22 cellular contexts compared by ENCODE assay signal in the genomic region with DNA sequence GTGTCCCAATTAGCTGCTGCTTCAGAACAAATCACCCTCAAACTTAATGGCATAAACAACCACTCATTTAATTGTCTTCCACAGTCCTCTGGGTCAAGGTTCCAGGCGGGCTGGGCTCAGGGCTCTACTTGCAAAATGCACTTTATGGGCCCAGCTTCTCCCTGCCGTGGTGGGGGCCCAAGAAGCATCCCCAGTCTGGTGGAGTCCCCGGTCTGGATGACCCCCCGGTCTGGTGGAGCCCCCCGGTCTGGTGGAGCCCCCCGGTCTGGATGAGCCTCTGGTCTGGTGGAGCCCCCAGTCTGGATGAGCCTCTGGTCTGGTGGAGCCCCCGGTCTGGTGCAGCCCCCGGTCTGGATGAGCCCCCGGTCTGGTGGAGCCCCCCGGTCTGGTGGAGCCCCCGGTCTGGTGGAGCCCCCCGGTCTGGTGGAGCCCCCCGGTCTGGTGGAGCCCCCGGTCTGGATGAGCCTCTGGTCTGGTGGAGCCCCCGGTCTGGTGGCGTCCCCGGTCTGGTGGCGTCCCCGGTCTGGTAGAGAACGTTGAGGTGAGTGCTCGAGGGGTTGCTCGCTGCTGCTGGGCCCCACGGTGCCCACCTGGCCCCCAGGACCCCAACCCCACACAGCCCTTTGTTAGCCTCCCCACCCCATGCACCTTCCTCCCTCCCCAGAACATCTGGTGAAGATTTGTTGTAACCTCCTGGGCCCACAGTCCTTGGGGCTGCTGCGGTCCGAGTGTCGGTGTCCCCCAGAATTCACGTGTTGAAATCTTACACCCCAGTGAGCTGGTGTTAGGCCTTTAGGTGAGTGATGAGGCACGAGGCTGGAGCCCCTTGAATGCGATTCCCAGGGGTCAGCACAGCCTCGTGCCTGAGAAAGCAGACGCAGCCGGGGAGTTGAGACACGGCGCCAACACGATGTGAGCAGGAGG. TPM values are rescaled to one million over a fixed set of nuclear protein-coding genes. Genes with fewer than 3 reads are reported as not detected.
A peak's percentile ranks its signal among the peaks of the same experiment; 100 is the strongest.
DNase-seq lines count a peak whose midpoint lies in the region; ATAC-seq, FAIRE-seq and TF ChIP-seq lines count a peak whose summit lies in the region.
"Had no signal": no experiment of that assay in that cellular context is flagged by ENCODE, and none has a peak within 500 bp of the region (broad histone marks: within the 10 kb centered on the region; RNA-seq: fewer than 3 reads in every experiment).

No MANE protein-coding gene starts in this region.

- H3K9me3 ChIP-seq in kidney (ENCODE audit: control insufficient read depth in 1 of 2, low read length in 2 of 2) (no peaks in the 10 kb centered on the region), skeletal muscle satellite cell (replicated peaks; ENCODE audit: low read length) (no peaks in the 10 kb centered on the region)
- H3K9me3 ChIP-seq: HAP-1, SJCRH30 had no signal

- H3K36me3 ChIP-seq in H7 (replicated peaks; ENCODE audit: control insufficient read depth, insufficient read depth, low read length) (no peaks in the 10 kb centered on the region), kidney (ENCODE audit: control insufficient read depth in 1 of 2, insufficient read depth in 2 of 2, low read length in 2 of 2) (no peaks in the 10 kb centered on the region), skeletal muscle satellite cell (ENCODE audit: insufficient read depth, low read length) (no peaks in the 10 kb centered on the region)
- H3K36me3 ChIP-seq: HAP-1, SJCRH30 had no signal

- peak overlapping the region; percentile 9 for H3K27ac Mint-ChIP-seq in central memory CD8-positive, alpha-beta T cell (ENCODE audit: low read depth)

- FAIRE-seq in kidney (lab: Jason Lieb, UNC): no peak
- FAIRE-seq: GM19239, K562 had no signal

- intact Hi-C loops in kidney (cut with DNase I): no loop called here

- ATAC-seq in central memory CD8-positive, alpha-beta T cell (replicated peaks; ENCODE audit: extremely low read depth, poor library complexity, severe bottlenecking): no peak
- no peak for ATAC-seq in GM19455 (IDR thresholded peaks at IDR 0.05; ENCODE audit: unreplicated experiment)
- ATAC-seq: K562 had no signal

- no peaks in the 10 kb centered on the region for H3K27me3 Mint-ChIP-seq in central memory CD8-positive, alpha-beta T cell

- peaks cover 3% of the 10 kb centered on the region for H3K36me3 Mint-ChIP-seq in central memory CD8-positive, alpha-beta T cell (ENCODE audit: insufficient read depth)
- H3K36me3 Mint-ChIP-seq: CD4-positive, alpha-beta memory T cell had no signal

- no peak overlapping the region for H3K27ac ChIP-seq in kidney (ENCODE audit: low read depth in 2 of 2, low read length in 2 of 2)
- H3K27ac ChIP-seq: SJCRH30 had no signal

- peak overlapping the region; percentile 23 for H3K4me2 ChIP-seq in skeletal muscle satellite cell (ENCODE audit: low read length)

- H3K9me3 Mint-ChIP-seq in central memory CD8-positive, alpha-beta T cell: no peaks in the 10 kb centered on the region

- H3K4me1 ChIP-seq in kidney (ENCODE audit: control insufficient read depth in 1 of 2, insufficient read depth in 1 of 2, low read depth in 1 of 2, low read length in 2 of 2) (no peaks in the 10 kb centered on the region), skeletal muscle satellite cell (ENCODE audit: control insufficient read depth, insufficient read depth, low read length) (peaks cover 7% of the 10 kb centered on the region)
- H3K4me1 ChIP-seq: HAP-1 had no signal

- DNase-seq in H7: peak; percentile 33
- no peak for DNase-seq in central memory CD8-positive, alpha-beta T cell (ENCODE audit: low spot score in 2 of 2)
- DNase-seq in kidney: peak; percentile 70
- no peak for DNase-seq in SKM-1 treated with dmso at 0.1 percent for 144 hours (lab: John Stamatoyannopoulos, UW; ENCODE audit: unreplicated experiment)
- DNase-seq in SIG-M5 treated with dmso at 0.1 percent for 504 hours (lab: John Stamatoyannopoulos, UW; ENCODE audit: unreplicated experiment): no peak
- DNase-seq in stimulated activated naive CD4-positive, alpha-beta T cell treated with Interleukin-2 at 50 U/mL for 16 hours (lab: John Stamatoyannopoulos, UW): no peak
- DNase-seq: ACHN; Calu3; CD4-positive, alpha-beta memory T cell; MV-4-11; NCI-H1417 treated with DMSO at 0.1 percent for 48 hours; NCI-H1930; NCI-H2171; NCI-H446 treated with DMSO at 0.1 percent for 48 hours; OCI-M1; RPMI8226 had no signal

- peak overlapping the region; percentile 36 for H3K4me3 Mint-ChIP-seq in central memory CD8-positive, alpha-beta T cell

- H3K4me3 ChIP-seq in H7 (ENCODE audit: insufficient read depth, low read depth, low read length) (no peak overlapping the region), kidney (ENCODE audit: low read length in 2 of 2) (no peak overlapping the region), skeletal muscle satellite cell (ENCODE audit: low read length) (no peak overlapping the region)
- H3K4me3 ChIP-seq: HAP-1, K562, SJCRH30 had no signal

- H3K9ac ChIP-seq in kidney (ENCODE audit: low read length in 2 of 2): no peak overlapping the region
- H3K9ac ChIP-seq in skeletal muscle satellite cell (ENCODE audit: low read depth, low read length): no peak overlapping the region

- H3K27me3 ChIP-seq in H7 (ENCODE audit: control insufficient read depth, insufficient read depth, low read length): no peaks in the 10 kb centered on the region
- peaks cover 26% of the 10 kb centered on the region for H3K27me3 ChIP-seq in skeletal muscle satellite cell (ENCODE audit: control insufficient read depth, insufficient read depth, low read length)

- H3K4me1 Mint-ChIP-seq in central memory CD8-positive, alpha-beta T cell: peaks cover 22% of the 10 kb centered on the region

- no peak for TF ChIP-seq CTCF in kidney (IDR thresholded peaks at IDR 0.05; ENCODE audit: borderline replicate concordance, extremely low read depth, insufficient read depth)

RNA-seq across cellular contexts. Expression of gene POFUT2, which starts 33.8 kb away (rescaled TPM):
- total RNA-seq in H7 (2014; rRNA removed; shearing (Covaris generic)): 25.4 and 26.9 TPM in 2 replicates
- 30.2 TPM for total RNA-seq in kidney
- 18.3 TPM for polyA plus RNA-seq in kidney (ENCODE audit: insufficient read depth, low read depth, low replicate concordance)
- 16.4 and 18.0 TPM in 2 replicates for total RNA-seq in skeletal muscle satellite cell (2012; rRNA removed)

Comparison
In these comparisons a context has a peak if more than half of its experiments do, and no peak if none do; other contexts are left out.
1. DNase-seq: peak in H7 (single experiment) and kidney (single experiment); none in central memory CD8-positive, alpha-beta T cell (0 of 2), SKM-1 treated with dmso at 0.1 percent for 144 hours (single experiment), SIG-M5 treated with dmso at 0.1 percent for 504 hours (single experiment) and stimulated activated naive CD4-positive, alpha-beta T cell treated with Interleukin-2 at 50 U/mL for 16 hours (single experiment).